12 cellular contexts compared by ENCODE assay signal in the genomic region with DNA sequence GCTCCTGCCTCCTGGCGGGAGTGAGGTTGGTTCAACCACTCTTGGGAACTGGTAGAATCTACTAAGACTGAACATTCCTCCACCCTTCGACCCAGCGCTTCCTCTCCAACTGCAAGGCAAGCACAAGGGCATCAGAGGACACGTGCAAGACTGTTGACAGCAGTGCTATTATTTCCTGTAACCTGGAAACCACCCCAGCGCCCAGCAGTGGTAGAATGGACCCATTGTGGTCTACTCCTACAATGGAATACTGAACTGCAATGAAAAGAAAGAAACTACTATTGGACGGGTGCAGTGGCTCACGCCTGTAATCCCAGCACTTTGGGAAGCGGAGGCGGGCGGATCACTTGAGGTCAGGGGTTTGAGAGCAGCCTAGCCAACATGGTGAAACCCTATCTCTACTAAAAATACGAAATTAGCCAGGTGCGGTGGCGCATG. TPM values are rescaled to one million over a fixed set of nuclear protein-coding genes. Genes with fewer than 3 reads are reported as not detected.
A peak's percentile ranks its signal among the peaks of the same experiment; 100 is the strongest.
DNase-seq lines count a peak whose midpoint lies in the region; ATAC-seq and TF ChIP-seq lines count a peak whose summit lies in the region.
"Had no signal": no experiment of that assay in that cellular context is flagged by ENCODE, and none has a peak within 500 bp of the region (broad histone marks: within the 10 kb centered on the region; RNA-seq: fewer than 3 reads in every experiment).

No MANE protein-coding gene starts in this region.

- H3K27me3 Mint-ChIP-seq in MCF 10A (ENCODE audit: insufficient read depth, unreplicated experiment) (no peaks in the 10 kb centered on the region), natural killer cell (ENCODE audit: low read depth in 2 of 2) (peaks cover 13 to 29% of the 10 kb centered on the region in 2 donors)

- H3K4me3 ChIP-seq in breast epithelium (peak overlapping the region in 2 of 3 donors; percentile 38 to 39), fibroblast of pulmonary artery (replicated peaks; ENCODE audit: low read depth, low read length) (no peak overlapping the region), aorta (ENCODE audit: low read length in 2 of 2) (no peak overlapping the region)
- H3K4me3 ChIP-seq: A549 had no signal

- H3K27ac Mint-ChIP-seq in MCF 10A (ENCODE audit: low read depth, unreplicated experiment) (no peak overlapping the region), natural killer cell (no peak overlapping the region)
- H3K27ac Mint-ChIP-seq: activated T-helper 2 cell treated with anti-CD3 and anti-CD28 coated beads, Interferon-gamma antibody, Interleukin-2, Interleukin-4, amounts not matched to agents 10 μg/mL and 5 μg/mL and 100 μg/mL, durations not matched to agents 14 hours and 24 hours and 36 hours; T-helper 1 cell treated with Interleukin-12 subunit alpha and Interleukin-12 subunit beta and Interleukin-4 antibody, amounts not matched to agents 30 μg/mL and 1 μg/mL, for 36 hours had no signal

- intact Hi-C loops in breast epithelium (cut with DNase I; ENCODE audit: low total_unique reads), result no loop called here
- intact Hi-C loops in MCF 10A (cut with micrococcal nuclease), result loop anchor here (5.0 kb wide), 1 partner anchor 33 kb away; a partner anchor contains a TSS
- intact Hi-C loops in aorta (cut with DNase I), result no loop called here
- intact Hi-C loops in natural killer cell (cut with micrococcal nuclease), result no loop called here

- peaks cover 0 to 9% of the 10 kb centered on the region in 2 donors for H3K4me1 ChIP-seq in breast epithelium
- H3K4me1 ChIP-seq in aorta (ENCODE audit: control insufficient read depth in 1 of 2, insufficient read depth in 2 of 2, low read length in 2 of 2), result no peaks in the 10 kb centered on the region
- H3K4me1 ChIP-seq: A549 had no signal

- no peak for TF ChIP-seq POLR2A in breast epithelium (IDR thresholded peaks at IDR 0.05)

- H3K9me3 ChIP-seq in breast epithelium (no peaks in the 10 kb centered on the region), aorta (ENCODE audit: control insufficient read depth, low read length) (no peaks in the 10 kb centered on the region)
- H3K9me3 ChIP-seq: A549 had no signal

- BruUV-seq in MCF 10A (replicated peaks; lab: Mats Ljungman, UMichigan), result no TSS peak

- ATAC-seq in aorta (ENCODE audit: low FRiP score) (peak; percentile 51), natural killer cell (no peak), GM18909 (IDR thresholded peaks at IDR 0.05; ENCODE audit: poor library complexity, unreplicated experiment) (no peak)

- TF ChIP-seq CTCF in breast epithelium (IDR thresholded peaks at IDR 0.05) (no peak), MCF 10A (IDR thresholded peaks at IDR 0.05; ENCODE audit: unreplicated experiment) (no peak), fibroblast of pulmonary artery (IDR thresholded peaks at IDR 0.05; ENCODE audit: low read length, missing control alignments) (no peak), natural killer cell (IDR thresholded peaks at IDR 0.05) (no peak)

- POLR2A ChIA-PET in MCF 10A (lab: Yijun Ruan, JAX), result interaction anchor here (0.7 to 3.0 kb wide), 2 partner anchors 33 to 135 kb away, joined by 3 to 18 read pairs; a partner anchor contains a TSS

- peak overlapping the region; percentile 70 to 78 for H3K27ac ChIP-seq in breast epithelium
- peak overlapping the region in 1 of 2 donors; percentile 60 for H3K27ac ChIP-seq in aorta (ENCODE audit: low read depth in 1 of 2, low read length in 2 of 2)
- H3K27ac ChIP-seq: A549 had no signal

- no peaks in the 10 kb centered on the region for H3K36me3 Mint-ChIP-seq in MCF 10A (ENCODE audit: insufficient read depth, unreplicated experiment)
- H3K36me3 Mint-ChIP-seq in natural killer cell, result no peaks in the 10 kb centered on the region

- CTCF ChIA-PET in MCF 10A (lab: Yijun Ruan, JAX), result interaction anchor here (0.7 to 1.1 kb wide), 2 partner anchors 15 to 34 kb away, joined by 4 read pairs; no protein-coding TSS in a partner anchor

- H3K9me3 Mint-ChIP-seq in MCF 10A (ENCODE audit: unreplicated experiment), result no peaks in the 10 kb centered on the region
- H3K9me3 Mint-ChIP-seq in natural killer cell, result no peaks in the 10 kb centered on the region
- H3K9me3 Mint-ChIP-seq: activated T-helper 2 cell treated with anti-CD3 and anti-CD28 coated beads, Interferon-gamma antibody, Interleukin-2, Interleukin-4, amounts not matched to agents 10 μg/mL and 5 μg/mL and 100 μg/mL, durations not matched to agents 14 hours and 24 hours and 36 hours; T-helper 1 cell treated with Interleukin-12 subunit alpha and Interleukin-12 subunit beta and Interleukin-4 antibody, amounts not matched to agents 30 μg/mL and 1 μg/mL, for 36 hours had no signal

- DNase-seq in breast epithelium (ENCODE audit: low spot score in 2 of 2) (peak; percentile 62 to 83), MCF 10A (ENCODE audit: unreplicated experiment) (no peak), fibroblast of pulmonary artery (ENCODE audit: low read depth) (peak; percentile 21), myocyte (ENCODE audit: low read depth) (peak; percentile 80), aorta (peak in 1 of 2 donors; percentile 84), natural killer cell (no peak)
- no peak for DNase-seq in activated CD4-positive, CD25-positive, alpha-beta regulatory T cell (lab: John Stamatoyannopoulos, UW)
- DNase-seq: NCI-H1930 had no signal

- H3K36me3 ChIP-seq in breast epithelium (no peaks in the 10 kb centered on the region), aorta (ENCODE audit: control insufficient read depth in 1 of 2, insufficient read depth in 2 of 2, low read length in 1 of 2) (no peaks in the 10 kb centered on the region)

- WGBS in aorta, 2 donors, result 28 to 40% methylated on average over 13 of the region's 13 CpGs

- no peaks in the 10 kb centered on the region for H3K27me3 ChIP-seq in breast epithelium
- H3K27me3 ChIP-seq in aorta (ENCODE audit: control insufficient read depth in 1 of 2, insufficient read depth in 2 of 2, low read length in 1 of 2), result no peaks in the 10 kb centered on the region

- H3K4me1 Mint-ChIP-seq in MCF 10A (ENCODE audit: insufficient read depth, unreplicated experiment) (peaks cover 35% of the 10 kb centered on the region), natural killer cell (no peaks in the 10 kb centered on the region)

- no peak overlapping the region for H3K4me3 Mint-ChIP-seq in MCF 10A (ENCODE audit: unreplicated experiment)
- no peak overlapping the region for H3K4me3 Mint-ChIP-seq in natural killer cell
- H3K4me3 Mint-ChIP-seq: T-helper 1 cell treated with Interleukin-12 subunit alpha and Interleukin-12 subunit beta and Interleukin-4 antibody, amounts not matched to agents 30 μg/mL and 1 μg/mL, for 36 hours had no signal

RNA-seq across cellular contexts. Expression of a gene that starts 33.0 kb away (rescaled TPM):
- 100 to 1,000 TPM; 113 to 165 (median 142) TPM for total RNA-seq in breast epithelium
- total RNA-seq in MCF 10A (2022), result 144 and 172 TPM in 2 replicates
- total RNA-seq in myocyte, result 60.0 and 66.5 TPM in 2 replicates
- polyA plus RNA-seq in myocyte (2012), result 103 TPM
- 100 to 1,000 TPM; 124 to 128 TPM for total RNA-seq in aorta
- 100 to 1,000 TPM; 126 to 131 TPM for polyA plus RNA-seq in aorta
- 100 to 1,000 TPM; 148 to 171 (median 161) TPM for total RNA-seq in natural killer cell

Comparison
In these comparisons a context has a peak if more than half of its experiments do, and no peak if none do; other contexts are left out.
1. DNase-seq: peak in breast epithelium (2 of 2), fibroblast of pulmonary artery (single experiment) and myocyte (single experiment); none in MCF 10A (single experiment), activated CD4-positive, CD25-positive, alpha-beta regulatory T cell (0 of 4) and natural killer cell (single experiment).
2. H3K4me3 ChIP-seq: peak in breast epithelium (2 of 3); none in fibroblast of pulmonary artery (single experiment) and aorta (0 of 2).